In genomic region chr15:50042775-50043174, GRCh38 we compare ENCODE assay signal across 7 cellular contexts.
"Had no signal": no experiment of that assay in that cellular context is flagged by ENCODE, and none has a peak within 500 bp of the region (broad histone marks: within the 10 kb centered on the region; RNA-seq: fewer than 3 reads in every experiment).

No MANE protein-coding gene starts in this region.

- ATAC-seq: HCT116 had no signal

- H3K27ac Mint-ChIP-seq: HFFc6 had no signal

- H3K4me3 Mint-ChIP-seq: HFFc6 had no signal

- DNase-seq: GM23248, GOT3, H7, HFFc6, IMR-90, KBM-7 had no signal
